24 cellular contexts compared by ENCODE assay signal in the genomic region with DNA sequence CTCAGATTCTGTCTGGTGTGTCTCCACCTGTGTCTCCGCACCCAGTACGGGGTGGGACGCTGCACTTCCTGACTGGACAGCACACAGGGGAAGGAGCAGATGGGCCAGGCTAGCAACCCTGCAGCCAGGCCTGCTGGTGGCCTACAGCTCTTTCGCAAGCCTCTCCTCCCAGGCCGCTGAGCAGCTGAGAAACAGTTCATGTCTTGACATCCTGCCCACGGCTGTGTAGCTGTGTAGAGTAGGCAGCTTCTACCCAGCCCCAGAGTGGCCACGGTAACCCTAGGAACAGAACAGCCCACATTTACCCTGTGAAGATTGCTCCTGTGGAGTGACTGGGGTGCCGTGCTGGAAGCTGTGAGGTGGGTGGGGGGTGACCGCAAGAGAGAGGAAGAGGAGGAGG. TPM values are rescaled to one million over a fixed set of nuclear protein-coding genes. Genes with fewer than 3 reads are reported as not detected.
DNase-seq lines count a peak whose midpoint lies in the region; ATAC-seq, FAIRE-seq and TF ChIP-seq lines count a peak whose summit lies in the region.
"Had no signal": no experiment of that assay in that cellular context is flagged by ENCODE, and none has a peak within 500 bp of the region (broad histone marks: within the 10 kb centered on the region; RNA-seq: fewer than 3 reads in every experiment).

No MANE protein-coding gene starts in this region.

- H3K4me1 ChIP-seq in BLaER1 = peaks cover 87% of the 10 kb centered on the region
- H3K4me1 ChIP-seq in heart right ventricle = no peaks in the 10 kb centered on the region
- H3K4me1 ChIP-seq: lower lobe of right lung, thyroid gland had no signal

- H3K27ac ChIP-seq in BLaER1 (peak overlapping the region; percentile 44; the same call in 1 of the 2 replicates), heart right ventricle (no peak overlapping the region)
- H3K27ac ChIP-seq: lower lobe of right lung, thyroid gland had no signal

- H4K20me1 ChIP-seq in BLaER1 = peaks cover 20% of the 10 kb centered on the region; the same call in 1 of the 2 replicates

- H3K27me3 ChIP-seq in BLaER1 = peaks cover 63% of the 10 kb centered on the region
- H3K27me3 ChIP-seq in heart right ventricle = peaks cover 0 to 8% (median 0%) of the 10 kb centered on the region in 7 donors
- H3K27me3 ChIP-seq: thyroid gland had no signal

- peak in 6 of 8 donors; percentile 40 to 80 (median 44) for ATAC-seq in heart right ventricle
- ATAC-seq in GM19397 (IDR thresholded peaks at IDR 0.05; ENCODE audit: unreplicated experiment) = no peak
- ATAC-seq: activated T-cell treated with anti-CD3 and anti-CD28 coated beads, Interleukin-2, amount 50 U/mL, for 4 hours; GM23338; lower lobe of right lung; stimulated activated memory B cell treated with anti-CD40 and anti-IgM and Interleukin-4, amounts not matched to agents 10 μg/mL and 1 μg/mL and 100 μg/mL, for 72 hours had no signal

- 31 to 42% methylated on average over 5 to 9 of the region's 9 CpGs for WGBS in heart right ventricle, 2 donors

- no peak for TF ChIP-seq POLR2A in H54 (IDR thresholded peaks at IDR 0.05; ENCODE audit: low read depth, low read length)

- H3K9me3 ChIP-seq in BLaER1 = no peaks in the 10 kb centered on the region
- H3K9me3 ChIP-seq in heart right ventricle = no peaks in the 10 kb centered on the region
- H3K9me3 ChIP-seq: lower lobe of right lung, thyroid gland had no signal

- intact Hi-C loops in heart right ventricle (cut with DNase I) = loop anchor here in 3 of 10 donors (5.0 to 10.0 kb wide), 2 partner anchors 85 to 107 kb away; partner anchors contain the start of gene DUSP9 (in 1 of the 3)

- H3K9ac ChIP-seq in BLaER1 = no peak overlapping the region

- in situ Hi-C loops in G401 (cut with HindIII; ENCODE audit: low sequenced_read_pairs) = no loop called here

- no peak for TF ChIP-seq CTCF in heart right ventricle (IDR thresholded peaks at IDR 0.05)

- no peak overlapping the region for H3K4me3 ChIP-seq in BLaER1
- no peak overlapping the region for H3K4me3 ChIP-seq in heart right ventricle
- H3K4me3 ChIP-seq: GM23338, lower lobe of right lung, thyroid gland had no signal

- no peak for FAIRE-seq in H54 (lab: Jason Lieb, UNC)
- FAIRE-seq: islet of Langerhans, TTC549 had no signal

- DNase-seq in G401 (ENCODE audit: low spot score) = peak; percentile 48
- DNase-seq in SKM-1 treated with dmso at 0.1 percent for 144 hours (lab: John Stamatoyannopoulos, UW; ENCODE audit: unreplicated experiment) = peak; percentile 26
- DNase-seq in heart right ventricle = peak in 1 of 2 donors; percentile 20
- no peak for DNase-seq in SK-N-DZ (ENCODE audit: low spot score)
- no peak for DNase-seq in amygdala (lab: John Stamatoyannopoulos, UW)
- no peak for DNase-seq in H54 (ENCODE audit: insufficient read length, low spot score)
- DNase-seq: activated CD4-positive, alpha-beta T cell treated with anti-CD3 and anti-CD28 coated beads for 1 hour; activated naive CD4-positive, alpha-beta T cell treated with anti-CD3 and anti-CD28 coated beads, Interleukin-2, amount 50 U/mL, for 16 hours; activated T-cell treated with anti-CD3 and anti-CD28 coated beads, Interleukin-2, amount 50 U/mL, for 4 hours; cerebellar nuclear complex; foreskin melanocyte; hypothalamus; lower lobe of right lung; NCI-H1436 treated with DMSO at 0.1 percent for 48 hours; stimulated activated CD4-positive, alpha-beta T cell treated with anti-CD3 and anti-CD28 coated beads, Interleukin-1b, Interleukin-23, amount 100 ng/mL, for 48 hours; thyroid gland had no signal

- H3K36me3 ChIP-seq in BLaER1 = no peaks in the 10 kb centered on the region
- H3K36me3 ChIP-seq in heart right ventricle = no peaks in the 10 kb centered on the region
- H3K36me3 ChIP-seq: lower lobe of right lung, thyroid gland had no signal

- peak overlapping the region; percentile 65 for H3K4me2 ChIP-seq in BLaER1
- H3K4me2 ChIP-seq: GM23338 had no signal

RNA-seq across cellular contexts. Expression of gene CCNQ, which starts 38.9 kb away (rescaled TPM):
- 43.7 and 62.8 TPM in 2 replicates for total RNA-seq in G401 (2014; rRNA removed; shearing (Covaris generic))
- 10 to 100 TPM; 16.9 to 50.1 (median 21.7) TPM for total RNA-seq in heart right ventricle
- 100 to 1,000 TPM in 1 of 2 donors, 10 to 100 TPM in 1; 95.2 to 132 TPM for polyA plus RNA-seq in heart right ventricle
- 22.2 and 23.4 TPM in 2 replicates for polyA plus RNA-seq in SK-N-DZ (2014; cell fraction: cytosol; rRNA removed)
- 21.4 and 21.8 TPM in 2 replicates for polyA plus RNA-seq in SK-N-DZ (2014; cell fraction: nucleus; rRNA removed)

RNA-seq across cellular contexts. Expression of gene ATP2B3, which starts 42.6 kb away (rescaled TPM):
- total RNA-seq in G401 (2014; rRNA removed; shearing (Covaris generic)) = not detected in 2 replicates
- not detected for total RNA-seq in heart right ventricle
- polyA plus RNA-seq in heart right ventricle = not detected
- 0.95 and 1.1 TPM in 2 replicates for polyA plus RNA-seq in SK-N-DZ (2014; cell fraction: cytosol; rRNA removed)
- 1.5 and 6.9 TPM in 2 replicates for polyA plus RNA-seq in SK-N-DZ (2014; cell fraction: nucleus; rRNA removed)
- total RNA-seq: activated CD8-positive, alpha-beta memory T cell treated with anti-CD3 and anti-CD28 coated beads for 36 hours; lower lobe of right lung; OCI-LY7; thyroid gland had no signal
- polyA plus RNA-seq: GM23338 had no signal

Comparison
In these comparisons a context has a peak if more than half of its experiments do, and no peak if none do; other contexts are left out.
1. DNase-seq: peak in G401 (single experiment) and SKM-1 treated with dmso at 0.1 percent for 144 hours (single experiment); none in SK-N-DZ (single experiment), amygdala (0 of 56) and H54 (single experiment).